1 cellular context compared by ENCODE assay signal in genomic region chr2:47239119-47239969, GRCh38.
A peak's percentile ranks its signal among the peaks of the same experiment; 100 is the strongest.
TF ChIP-seq lines count a peak whose summit lies in the region.

No MANE protein-coding gene starts in this region.

TF ChIP-seq in HEK293, 187 proteins besides CTCF, POLR2A, EP300 and RAD21 (continued from another document):
- TF ChIP-seq ZNF10 (tag by site-specific recombination; IDR thresholded peaks at IDR 0.05) = no peak
- TF ChIP-seq ZNF76 (tag by site-specific recombination; IDR thresholded peaks at IDR 0.05; ENCODE audit: borderline replicate concordance, low read depth) = no peak
- TF ChIP-seq ZBTB49 (tag by site-specific recombination; IDR thresholded peaks at IDR 0.05; ENCODE audit: low read depth) = no peak
- no peak for TF ChIP-seq ZNF362 (tag by site-specific recombination; IDR thresholded peaks at IDR 0.05)
- TF ChIP-seq ZBTB1 (tag by site-specific recombination; IDR thresholded peaks at IDR 0.05) = no peak
- no peak for TF ChIP-seq ZNF132 (tag by site-specific recombination; IDR thresholded peaks at IDR 0.05; ENCODE audit: borderline replicate concordance)
- 0 out of 2 replicates have a peak, but pooled peaks have one; percentile 26 for TF ChIP-seq GLIS1 (tag by site-specific recombination; IDR thresholded peaks at IDR 0.05)
- TF ChIP-seq GLI2 (tag by site-specific recombination; IDR thresholded peaks at IDR 0.05; ENCODE audit: borderline replicate concordance, low read depth) = no peak
- no peak for TF ChIP-seq ZNF544 (tag by site-specific recombination; IDR thresholded peaks at IDR 0.05)
- TF ChIP-seq, protein P1, sequence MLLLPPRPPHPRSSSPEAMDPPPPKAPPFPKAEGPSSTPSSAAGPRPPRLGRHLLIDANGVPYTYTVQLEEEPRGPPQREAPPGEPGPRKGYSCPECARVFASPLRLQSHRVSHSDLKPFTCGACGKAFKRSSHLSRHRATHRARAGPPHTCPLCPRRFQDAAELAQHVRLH (tag by site-specific recombination; IDR thresholded peaks at IDR 0.05) = no peak
- TF ChIP-seq ZNF660 (tag by site-specific recombination; IDR thresholded peaks at IDR 0.05) = no peak
